9 cellular contexts compared by ENCODE assay signal in genomic region chr9:125409637-125410521, GRCh38.
DNase-seq lines count a peak whose midpoint lies in the region; FAIRE-seq and TF ChIP-seq lines count a peak whose summit lies in the region.
"Had no signal": no experiment of that assay in that cellular context is flagged by ENCODE, and none has a peak within 500 bp of the region (broad histone marks: within the 10 kb centered on the region; RNA-seq: fewer than 3 reads in every experiment).

No MANE protein-coding gene starts in this region.

- FAIRE-seq in astrocyte (lab: Jason Lieb, UNC) (no peak), RCC 7860 (lab: Jason Lieb, UNC) (no peak)

- peaks cover 5% of the 10 kb centered on the region for H3K27me3 Mint-ChIP-seq in astrocyte (ENCODE audit: low read depth, unreplicated experiment)
- no peaks in the 10 kb centered on the region for H3K27me3 Mint-ChIP-seq in osteocyte (ENCODE audit: unreplicated experiment)

- TF ChIP-seq CTCF in GM13976 (IDR thresholded peaks at IDR 0.05; ENCODE audit: borderline replicate concordance, control extremely low read depth, extremely low read depth, insufficient read depth, missing control alignments) (no peak), OCI-LY3 (IDR thresholded peaks at IDR 0.05; ENCODE audit: low read depth, low read length) (no peak), astrocyte (IDR thresholded peaks at IDR 0.05; ENCODE audit: insufficient read depth, low read depth, low read length) (no peak), osteocyte (IDR thresholded peaks at IDR 0.05) (no peak), stomach (IDR thresholded peaks at IDR 0.05) (no peak)

- H3K27ac Mint-ChIP-seq in astrocyte (ENCODE audit: unreplicated experiment) (no peak overlapping the region), osteocyte (ENCODE audit: unreplicated experiment) (no peak overlapping the region)

- H3K4me1 ChIP-seq in OCI-LY3 (ENCODE audit: low read length) (peaks cover 20% of the 10 kb centered on the region), astrocyte (ENCODE audit: insufficient read depth, low read length) (peaks cover 4% of the 10 kb centered on the region), stomach (peaks cover 11 to 16% (median 13%) of the 10 kb centered on the region in 4 donors)

- peak overlapping the region; percentile 96 for H3K4me3 ChIP-seq in OCI-LY3 (ENCODE audit: low read length)
- no peak overlapping the region for H3K4me3 ChIP-seq in astrocyte (ENCODE audit: insufficient read depth, low read depth, low read length)
- H3K4me3 ChIP-seq in stomach, result peak overlapping the region in 1 of 4 donors; percentile 8
- H3K4me3 ChIP-seq: right lobe of liver had no signal

- H3K4me1 Mint-ChIP-seq in astrocyte (ENCODE audit: low read depth, unreplicated experiment), result peaks cover 9% of the 10 kb centered on the region
- H3K4me1 Mint-ChIP-seq in osteocyte (ENCODE audit: unreplicated experiment), result peaks cover 6% of the 10 kb centered on the region

- H3K27me3 ChIP-seq in OCI-LY3 (ENCODE audit: low read depth, low read length), result no peaks in the 10 kb centered on the region
- no peaks in the 10 kb centered on the region for H3K27me3 ChIP-seq in astrocyte (ENCODE audit: insufficient read depth, low read length)
- peaks cover 0 to 25% (median 23%) of the 10 kb centered on the region in 3 donors for H3K27me3 ChIP-seq in stomach
- H3K27me3 ChIP-seq: right lobe of liver had no signal

- TF ChIP-seq POLR2A in stomach (IDR thresholded peaks at IDR 0.05), result no peak

- no peaks in the 10 kb centered on the region for H3K9me3 ChIP-seq in OCI-LY3 (ENCODE audit: insufficient read depth, low read length)
- H3K9me3 ChIP-seq in astrocyte (ENCODE audit: insufficient read depth, low read depth, low read length), result peaks cover 4% of the 10 kb centered on the region
- no peaks in the 10 kb centered on the region for H3K9me3 ChIP-seq in stomach
- H3K9me3 ChIP-seq: right lobe of liver had no signal

- H3K4me2 ChIP-seq in OCI-LY3 (ENCODE audit: low read length) (peak overlapping the region; percentile 88), astrocyte (ENCODE audit: low read length) (no peak overlapping the region)

- no peak for TF ChIP-seq EP300 in stomach (IDR thresholded peaks at IDR 0.05)

- H3K36me3 Mint-ChIP-seq in astrocyte (ENCODE audit: low read depth, unreplicated experiment) (no peaks in the 10 kb centered on the region), osteocyte (ENCODE audit: unreplicated experiment) (peaks cover 2% of the 10 kb centered on the region)

- peak; percentile 49 for DNase-seq in AG20443 (ENCODE audit: low spot score)
- DNase-seq in GM13976 (ENCODE audit: low spot score), result peak; percentile 82
- peak; percentile 56 for DNase-seq in astrocyte (ENCODE audit: low read depth)
- no peak for DNase-seq in osteocyte (ENCODE audit: extremely low spot score, unreplicated experiment)
- no peak for DNase-seq in Ammon's horn (ENCODE audit: low spot score)
- no peak for DNase-seq in RCC 7860 (ENCODE audit: low spot score)
- no peak for DNase-seq in stomach
- DNase-seq: right lobe of liver had no signal

- H3K36me3 ChIP-seq in OCI-LY3 (replicated peaks; ENCODE audit: low read depth, low read length) (no peaks in the 10 kb centered on the region), astrocyte (ENCODE audit: insufficient read depth, low read length) (no peaks in the 10 kb centered on the region), stomach (no peaks in the 10 kb centered on the region)
- H3K36me3 ChIP-seq: right lobe of liver had no signal

- WGBS in stomach, 5 donors, result 88 to 96% (median 92%) methylated on average over 13 of the region's 13 CpGs

- H3K27ac ChIP-seq in OCI-LY3 (ENCODE audit: low read length) (peak overlapping the region; percentile 66), astrocyte (ENCODE audit: low read depth, low read length) (no peak overlapping the region), stomach (no peak overlapping the region)
- H3K27ac ChIP-seq: right lobe of liver had no signal

- peaks cover 9% of the 10 kb centered on the region; the same call in 1 of the 2 replicates for H3K79me2 ChIP-seq in OCI-LY3 (ENCODE audit: low read length)
- H3K79me2 ChIP-seq in astrocyte (ENCODE audit: insufficient read depth, low read length), result no peaks in the 10 kb centered on the region

- no peaks in the 10 kb centered on the region for H4K20me1 ChIP-seq in OCI-LY3 (ENCODE audit: insufficient read depth, low read length)
- no peaks in the 10 kb centered on the region for H4K20me1 ChIP-seq in astrocyte (ENCODE audit: insufficient read depth, low read length)

- peak overlapping the region; percentile 93 for H2AFZ ChIP-seq in OCI-LY3 (ENCODE audit: low read depth, low read length)
- H2AFZ ChIP-seq in astrocyte (ENCODE audit: low read depth, low read length), result peak overlapping the region; percentile 52

- intact Hi-C loops in stomach (cut with DNase I; ENCODE audit: low total_unique reads), result loop anchor here (5.0 kb wide), 1 partner anchor 817 kb away; no protein-coding TSS in a partner anchor

- H3K9me3 Mint-ChIP-seq in astrocyte (ENCODE audit: unreplicated experiment), result peaks cover 2% of the 10 kb centered on the region
- no peaks in the 10 kb centered on the region for H3K9me3 Mint-ChIP-seq in osteocyte (ENCODE audit: unreplicated experiment)

- in situ Hi-C loops in GM13976 (cut with MboI; ENCODE audit: low sequenced_read_pairs, unreplicated experiment), result loop anchor here (10.0 to 25.0 kb wide), 3 partner anchors 327 to 1002 kb away; partner anchors contain the start of gene PBX3

- H3K9ac ChIP-seq in OCI-LY3 (ENCODE audit: low read length) (peak overlapping the region; percentile 97), astrocyte (ENCODE audit: low read length) (no peak overlapping the region)

- H3K4me3 Mint-ChIP-seq in astrocyte (ENCODE audit: unreplicated experiment) (peak overlapping the region; percentile 64), osteocyte (ENCODE audit: unreplicated experiment) (peak overlapping the region; percentile 55)

Comparison
In these comparisons a context has a peak if more than half of its experiments do, and no peak if none do; other contexts are left out.
1. DNase-seq: peak in AG20443 (single experiment), GM13976 (single experiment) and astrocyte (single experiment); none in osteocyte (single experiment), Ammon's horn (single experiment), RCC 7860 (single experiment) and stomach (single experiment).